ENCODE assay signal across 29 cellular contexts in the genomic region with DNA sequence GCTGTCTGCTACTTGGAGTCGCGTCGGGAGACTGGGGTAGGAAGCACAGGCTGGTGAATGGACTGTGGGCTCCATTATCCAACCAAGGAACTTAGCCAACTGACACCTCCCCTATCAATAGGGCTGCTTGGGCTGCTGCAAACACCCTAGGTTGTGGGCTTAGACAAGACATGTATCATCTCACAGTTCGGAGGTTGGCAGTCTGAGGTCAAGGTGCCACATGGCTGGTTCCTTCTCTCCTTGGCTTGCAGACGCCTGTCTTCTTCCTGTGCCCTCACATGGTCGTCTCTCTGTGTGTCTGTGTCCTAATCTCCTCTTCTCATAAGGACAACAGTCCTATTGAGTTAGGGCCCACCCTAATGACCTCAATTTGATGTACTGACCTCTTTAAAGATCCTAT.
"Had no signal": no experiment of that assay in that cellular context is flagged by ENCODE, and none has a peak within 500 bp of the region (broad histone marks: within the 10 kb centered on the region; RNA-seq: fewer than 3 reads in every experiment).

No MANE protein-coding gene starts in this region.

- H3K4me3 Mint-ChIP-seq: activated B cell treated with CpG ODN at 0.5 μM for 24 hours; activated CD4-positive, alpha-beta memory T cell treated with anti-CD3 and anti-CD28 coated beads for 36 hours; activated CD4-positive, alpha-beta T cell treated with anti-CD3 and anti-CD28 coated beads, Interleukin-2, amount 10 ng/mL, durations not matched to agents 24 days and 14 days; activated naive CD4-positive, alpha-beta T cell treated with anti-CD3 and anti-CD28 coated beads for 36 hours; activated naive CD4-positive, alpha-beta T cell treated with anti-CD3 and anti-CD28 coated beads, Interleukin-2, amount 50 U/mL, for 24 hours; activated naive CD8-positive, alpha-beta T cell treated with anti-CD3 and anti-CD28 coated beads for 36 hours; activated naive CD8-positive, alpha-beta T cell treated with anti-CD3 and anti-CD28 coated beads, Interleukin-2, amount 50 U/mL, for 24 hours; activated T-cell treated with anti-CD3 and anti-CD28 coated beads, Interleukin-2, amount 50 U/mL, for 24 hours; activated T-cell treated with anti-CD3 and anti-CD28 coated beads, Interleukin-2, amount 50 U/mL, for 72 hours; dendritic cell treated with granulocyte-macrophage colony-stimulating factor and Interleukin-4, amounts not matched to agents 40 ng/mL and 50 ng/mL, for 4 days; T-helper 17 cell; T-helper 2 cell treated with Interferon-gamma antibody and Interleukin-4, amounts not matched to agents 5 μg/mL and 100 μg/mL, for 36 hours had no signal

- H3K9me3 Mint-ChIP-seq: activated B cell treated with CpG ODN at 0.5 μM for 24 hours; activated CD4-positive, alpha-beta memory T cell treated with anti-CD3 and anti-CD28 coated beads for 36 hours; activated CD4-positive, alpha-beta T cell treated with anti-CD3 and anti-CD28 coated beads, Interleukin-2, amount 10 ng/mL, durations not matched to agents 24 days and 14 days; activated naive CD4-positive, alpha-beta T cell treated with anti-CD3 and anti-CD28 coated beads for 36 hours; activated naive CD4-positive, alpha-beta T cell treated with anti-CD3 and anti-CD28 coated beads, Interleukin-2, amount 50 U/mL, for 24 hours; activated naive CD8-positive, alpha-beta T cell treated with anti-CD3 and anti-CD28 coated beads for 36 hours; activated naive CD8-positive, alpha-beta T cell treated with anti-CD3 and anti-CD28 coated beads, Interleukin-2, amount 50 U/mL, for 24 hours; activated T-cell treated with anti-CD3 and anti-CD28 coated beads, Interleukin-2, amount 50 U/mL, for 24 hours; activated T-cell treated with anti-CD3 and anti-CD28 coated beads, Interleukin-2, amount 50 U/mL, for 72 hours; dendritic cell treated with granulocyte-macrophage colony-stimulating factor and Interleukin-4, amounts not matched to agents 40 ng/mL and 50 ng/mL, for 4 days; T-helper 2 cell treated with Interferon-gamma antibody and Interleukin-4, amounts not matched to agents 5 μg/mL and 100 μg/mL, for 36 hours had no signal

- H3K4me1 Mint-ChIP-seq: activated B cell treated with CpG ODN at 0.5 μM for 24 hours; activated naive CD4-positive, alpha-beta T cell treated with anti-CD3 and anti-CD28 coated beads, Interleukin-2, amount 50 U/mL, for 24 hours had no signal

- H3K27me3 Mint-ChIP-seq: activated B cell treated with CpG ODN at 0.5 μM for 24 hours; activated CD4-positive, alpha-beta memory T cell treated with anti-CD3 and anti-CD28 coated beads for 36 hours; activated CD4-positive, alpha-beta T cell treated with anti-CD3 and anti-CD28 coated beads, Interleukin-2, amount 10 ng/mL, durations not matched to agents 24 days and 14 days; activated naive CD4-positive, alpha-beta T cell treated with anti-CD3 and anti-CD28 coated beads, Interleukin-2, amount 50 U/mL, for 24 hours; activated naive CD8-positive, alpha-beta T cell treated with anti-CD3 and anti-CD28 coated beads for 36 hours; activated naive CD8-positive, alpha-beta T cell treated with anti-CD3 and anti-CD28 coated beads, Interleukin-2, amount 50 U/mL, for 24 hours; activated T-cell treated with anti-CD3 and anti-CD28 coated beads, Interleukin-2, amount 50 U/mL, for 24 hours; dendritic cell treated with granulocyte-macrophage colony-stimulating factor and Interleukin-4, amounts not matched to agents 40 ng/mL and 50 ng/mL, for 4 days had no signal

- DNase-seq: activated B cell treated with CpG ODN at 0.5 μM for 24 hours; activated CD4-positive, alpha-beta memory T cell treated with anti-CD3 and anti-CD28 coated beads for 36 hours; activated CD4-positive, alpha-beta T cell treated with anti-CD3 and anti-CD28 coated beads, Interleukin-2, amount 10 ng/mL, durations not matched to agents 24 days and 14 days; activated CD8-positive, alpha-beta memory T cell treated with anti-CD3 and anti-CD28 coated beads, Interleukin-2, amount 50 U/mL, for 48 hours; activated naive CD4-positive, alpha-beta T cell treated with anti-CD3 and anti-CD28 coated beads for 36 hours; activated naive CD8-positive, alpha-beta T cell treated with anti-CD3 and anti-CD28 coated beads for 36 hours; activated naive CD8-positive, alpha-beta T cell treated with anti-CD3 and anti-CD28 coated beads, Interleukin-2, amount 50 U/mL, for 24 hours; activated T-cell treated with anti-CD3 and anti-CD28 coated beads for 4 hours; activated T-cell treated with anti-CD3 and anti-CD28 coated beads, Interleukin-2, amount 50 U/mL, for 24 hours; activated T-cell treated with anti-CD3 and anti-CD28 coated beads, Interleukin-2, amount 50 U/mL, for 72 hours; adrenal gland; amygdala; aorta; body of pancreas; central memory CD4-positive, alpha-beta T cell; dorsolateral prefrontal cortex; effector memory CD4-positive, alpha-beta T cell; erythroblast; foreskin keratinocyte; gastrocnemius medialis; glutamatergic neuron; T-helper 1 cell; T-helper 17 cell; T1000; WERI-Rb-1 had no signal

- H3K27ac Mint-ChIP-seq: activated B cell treated with CpG ODN at 0.5 μM for 24 hours; activated CD4-positive, alpha-beta memory T cell treated with anti-CD3 and anti-CD28 coated beads for 36 hours; activated CD4-positive, alpha-beta T cell treated with anti-CD3 and anti-CD28 coated beads, Interleukin-2, amount 10 ng/mL, durations not matched to agents 24 days and 14 days; activated naive CD4-positive, alpha-beta T cell treated with anti-CD3 and anti-CD28 coated beads for 36 hours; activated naive CD4-positive, alpha-beta T cell treated with anti-CD3 and anti-CD28 coated beads, Interleukin-2, amount 50 U/mL, for 24 hours; activated naive CD8-positive, alpha-beta T cell treated with anti-CD3 and anti-CD28 coated beads for 36 hours; activated naive CD8-positive, alpha-beta T cell treated with anti-CD3 and anti-CD28 coated beads, Interleukin-2, amount 50 U/mL, for 24 hours; activated T-cell treated with anti-CD3 and anti-CD28 coated beads, Interleukin-2, amount 50 U/mL, for 24 hours; activated T-cell treated with anti-CD3 and anti-CD28 coated beads, Interleukin-2, amount 50 U/mL, for 72 hours; dendritic cell treated with granulocyte-macrophage colony-stimulating factor and Interleukin-4, amounts not matched to agents 40 ng/mL and 50 ng/mL, for 4 days; T-helper 17 cell; T-helper 2 cell treated with Interferon-gamma antibody and Interleukin-4, amounts not matched to agents 5 μg/mL and 100 μg/mL, for 36 hours had no signal

- ATAC-seq: activated CD4-positive, CD25-positive, alpha-beta regulatory T cell treated with anti-CD3 and anti-CD28 coated beads, Interleukin-2, amount 50 U/mL, for 24 hours; activated naive CD8-positive, alpha-beta T cell treated with anti-CD3 and anti-CD28 coated beads, Interleukin-2, amount 50 U/mL, for 24 hours; activated T-cell treated with anti-CD3 and anti-CD28 coated beads, Interleukin-2, amount 50 U/mL, for 72 hours; body of pancreas; foreskin keratinocyte; gastrocnemius medialis; T-helper 17 cell had no signal

- H3K36me3 Mint-ChIP-seq: activated CD4-positive, alpha-beta memory T cell treated with anti-CD3 and anti-CD28 coated beads for 36 hours; activated naive CD4-positive, alpha-beta T cell treated with anti-CD3 and anti-CD28 coated beads, Interleukin-2, amount 50 U/mL, for 24 hours; activated naive CD8-positive, alpha-beta T cell treated with anti-CD3 and anti-CD28 coated beads for 36 hours had no signal
